Comparison of ENCODE assay signal across 8 cellular contexts in genomic region chr11:102451693-102452460, GRCh38. TPM values are rescaled to one million over a fixed set of nuclear protein-coding genes. Genes with fewer than 3 reads are reported as not detected.
DNase-seq lines count a peak whose midpoint lies in the region; ATAC-seq and TF ChIP-seq lines count a peak whose summit lies in the region.

No MANE protein-coding gene starts in this region.

- intact Hi-C loops in activated CD8-positive, alpha-beta T cell treated with anti-CD3 and anti-CD28 coated beads for 36 hours (cut with micrococcal nuclease): loop anchor here (2.0 to 5.0 kb wide), 3 partner anchors 40 to 105 kb away; partner anchors contain the start of gene BIRC2

- H3K4me1 Mint-ChIP-seq in activated CD8-positive, alpha-beta T cell treated with anti-CD3 and anti-CD28 coated beads for 36 hours (ENCODE audit: low read depth): peaks cover 75% of the 10 kb centered on the region
- H3K4me1 Mint-ChIP-seq in effector memory CD8-positive, alpha-beta T cell (ENCODE audit: low read depth in 2 of 2): peaks cover 44 to 63% of the 10 kb centered on the region in 2 donors

- CTCF ChIA-PET in activated CD8-positive, alpha-beta T cell treated with anti-CD3 and anti-CD28 coated beads for 36 hours (lab: Charles Lee): interaction anchor here (0.7 to 1.3 kb wide), 13 partner anchors 9 to 110 kb away, joined by 3 to 16 read pairs (median 4); no protein-coding TSS in a partner anchor

- peak overlapping the region; percentile 98 for H3K4me3 Mint-ChIP-seq in activated CD8-positive, alpha-beta T cell treated with anti-CD3 and anti-CD28 coated beads for 36 hours
- peak overlapping the region; percentile 94 to 98 for H3K4me3 Mint-ChIP-seq in effector memory CD8-positive, alpha-beta T cell

- POLR2A ChIA-PET in activated CD8-positive, alpha-beta T cell treated with anti-CD3 and anti-CD28 coated beads for 36 hours (lab: Charles Lee): interaction anchor here (0.7 to 1.2 kb wide), 16 partner anchors 15 to 133 kb away, joined by 3 to 8 read pairs (median 3); no protein-coding TSS in a partner anchor

- peaks cover 43% of the 10 kb centered on the region for H3K36me3 Mint-ChIP-seq in activated CD8-positive, alpha-beta T cell treated with anti-CD3 and anti-CD28 coated beads for 36 hours (ENCODE audit: low read depth)
- peaks cover 19% of the 10 kb centered on the region for H3K36me3 Mint-ChIP-seq in effector memory CD8-positive, alpha-beta T cell (ENCODE audit: insufficient read depth)

- no peaks in the 10 kb centered on the region for H3K9me3 Mint-ChIP-seq in activated CD8-positive, alpha-beta T cell treated with anti-CD3 and anti-CD28 coated beads for 36 hours
- H3K9me3 Mint-ChIP-seq in effector memory CD8-positive, alpha-beta T cell: no peaks in the 10 kb centered on the region

- H3K4me3 ChIP-seq in AG10803 (ENCODE audit: low read length): peak overlapping the region; percentile 81

- peak; percentile 45 for ATAC-seq in GM18870 (IDR thresholded peaks at IDR 0.05; ENCODE audit: unreplicated experiment)
- ATAC-seq in HG03135 (IDR thresholded peaks at IDR 0.05; ENCODE audit: unreplicated experiment): peak; percentile 66
- ATAC-seq in activated CD8-positive, alpha-beta T cell treated with anti-CD3 and anti-CD28 coated beads for 36 hours: peak; percentile 64
- peak; percentile 55 for ATAC-seq in effector memory CD8-positive, alpha-beta T cell (replicated peaks)

- DNase-seq in AG10803 (ENCODE audit: low read depth): peak; percentile 38
- peak; percentile 77 to 91 for DNase-seq in NCI-H526 (lab: John Stamatoyannopoulos, UW)
- peak; percentile 88 for DNase-seq in activated CD8-positive, alpha-beta T cell treated with anti-CD3 and anti-CD28 coated beads for 36 hours
- DNase-seq in effector memory CD8-positive, alpha-beta T cell: peak; percentile 62 to 71 (median 64)
- DNase-seq in midbrain (lab: John Stamatoyannopoulos, UW): peak; percentile 84
- peak; percentile 62 to 63 for DNase-seq in stimulated activated CD8-positive, alpha-beta memory T cell treated with anti-CD3 and anti-CD28 coated beads, Interleukin-2, amount 100 ng/mL, for 48 hours (ENCODE audit: low read depth in 2 of 2)

- TF ChIP-seq CTCF in AG10803 (conservative IDR thresholded peaks at IDR 0.05; ENCODE audit: low read length): peak; percentile 15; the same call in 1 of the 2 replicates
- peak; percentile 27 for TF ChIP-seq CTCF in activated CD8-positive, alpha-beta T cell treated with anti-CD3 and anti-CD28 coated beads for 36 hours (IDR thresholded peaks at IDR 0.05)

- H3K27me3 Mint-ChIP-seq in activated CD8-positive, alpha-beta T cell treated with anti-CD3 and anti-CD28 coated beads for 36 hours: no peaks in the 10 kb centered on the region
- no peaks in the 10 kb centered on the region for H3K27me3 Mint-ChIP-seq in effector memory CD8-positive, alpha-beta T cell

- H3K27ac Mint-ChIP-seq in activated CD8-positive, alpha-beta T cell treated with anti-CD3 and anti-CD28 coated beads for 36 hours: peak overlapping the region; percentile 96
- H3K27ac Mint-ChIP-seq in effector memory CD8-positive, alpha-beta T cell: peak overlapping the region; percentile 95 to 99

RNA-seq across cellular contexts. Expression of gene TMEM123, which starts 0.7 kb away (rescaled TPM):
- total RNA-seq in activated CD8-positive, alpha-beta T cell treated with anti-CD3 and anti-CD28 coated beads for 36 hours: 100 to 1,000 TPM; 234 to 235 TPM

Comparison
In these comparisons a context has a peak if more than half of its experiments do, and no peak if none do; other contexts are left out.
1. Peak in every context shown above with its lines: DNase-seq, ATAC-seq and H3K4me3 ChIP-seq.
2. DNase-seq: peak in every context shown above with its lines; median percentile 88 in activated CD8-positive, alpha-beta T cell treated with anti-CD3 and anti-CD28 coated beads for 36 hours; 84 in NCI-H526; 84 in midbrain; 64 in effector memory CD8-positive, alpha-beta T cell; 62 in stimulated activated CD8-positive, alpha-beta memory T cell treated with anti-CD3 and anti-CD28 coated beads, Interleukin-2, amount 100 ng/mL, for 48 hours; 38 in AG10803.